16 cellular contexts compared by ENCODE assay signal in genomic region chr7:919924-920341, GRCh38. TPM values are rescaled to one million over a fixed set of nuclear protein-coding genes. Genes with fewer than 3 reads are reported as not detected.
DNase-seq lines count a peak whose midpoint lies in the region; ATAC-seq lines count a peak whose summit lies in the region.
"Had no signal": no experiment of that assay in that cellular context is flagged by ENCODE, and none has a peak within 500 bp of the region (broad histone marks: within the 10 kb centered on the region; RNA-seq: fewer than 3 reads in every experiment).

No MANE protein-coding gene starts in this region.

- H3K4me1 Mint-ChIP-seq in activated CD4-positive, alpha-beta T cell treated with anti-CD3 and anti-CD28 coated beads, Interleukin-2, amount 10 ng/mL, durations not matched to agents 24 days and 14 days: peaks cover 28% of the 10 kb centered on the region
- peaks cover 62% of the 10 kb centered on the region for H3K4me1 Mint-ChIP-seq in stimulated activated effector memory CD8-positive, alpha-beta T cell treated with anti-CD3 and anti-CD28 coated beads, Interleukin-12 subunit alpha, Interleukin-12 subunit beta, amount 100 ng/mL, for 72 hours
- H3K4me1 Mint-ChIP-seq: GM23338 had no signal

- DNase-seq in activated CD4-positive, alpha-beta T cell treated with anti-CD3 and anti-CD28 coated beads, Interleukin-2, amount 10 ng/mL, durations not matched to agents 24 days and 14 days: peak; percentile 48
- no peak for DNase-seq in activated CD4-positive, alpha-beta T cell treated with anti-CD3 and anti-CD28 coated beads, Interleukin-2, amount 50 U/mL, for 1 hour
- peak; percentile 7 for DNase-seq in activated naive CD4-positive, alpha-beta T cell treated with anti-CD3 and anti-CD28 coated beads, Interleukin-2, amount 50 U/mL, for 16 hours
- peak; percentile 44 for DNase-seq in left lobe of liver (ENCODE audit: low spot score)
- no peak for DNase-seq in stimulated activated effector memory CD8-positive, alpha-beta T cell treated with anti-CD3 and anti-CD28 coated beads, Interleukin-12 subunit alpha, Interleukin-12 subunit beta, amount 100 ng/mL, for 72 hours (ENCODE audit: low spot score in 2 of 2)
- DNase-seq in NOMO-1 treated with DMSO at 0.1 percent for 48 hours (lab: John Stamatoyannopoulos, UW; ENCODE audit: unreplicated experiment): no peak
- DNase-seq: COR-L47, foreskin melanocyte, NCI-H1105 treated with DMSO at 0.1 percent for 48 hours, NCI-H446 treated with DMSO at 0.1 percent for 48 hours had no signal

- H3K36me3 Mint-ChIP-seq in activated CD4-positive, alpha-beta T cell treated with anti-CD3 and anti-CD28 coated beads, Interleukin-2, amount 10 ng/mL, durations not matched to agents 24 days and 14 days (ENCODE audit: low read depth): peaks cover 17% of the 10 kb centered on the region
- peaks cover 39% of the 10 kb centered on the region for H3K36me3 Mint-ChIP-seq in stimulated activated effector memory CD8-positive, alpha-beta T cell treated with anti-CD3 and anti-CD28 coated beads, Interleukin-12 subunit alpha, Interleukin-12 subunit beta, amount 100 ng/mL, for 72 hours
- H3K36me3 Mint-ChIP-seq: IgD-negative memory B cell, T-cell had no signal

- ATAC-seq in left lobe of liver (no peak), HG02852 (IDR thresholded peaks at IDR 0.05; ENCODE audit: unreplicated experiment) (no peak), HG03039 (IDR thresholded peaks at IDR 0.05; ENCODE audit: unreplicated experiment) (no peak)
- ATAC-seq in stimulated activated effector memory CD8-positive, alpha-beta T cell treated with anti-CD3 and anti-CD28 coated beads, Interleukin-12 subunit alpha, Interleukin-12 subunit beta, amount 100 ng/mL, for 72 hours: no peak
- ATAC-seq: GM23338, T-cell had no signal

- no peak overlapping the region for H3K27ac Mint-ChIP-seq in activated CD4-positive, alpha-beta T cell treated with anti-CD3 and anti-CD28 coated beads, Interleukin-2, amount 10 ng/mL, durations not matched to agents 24 days and 14 days
- H3K27ac Mint-ChIP-seq in stimulated activated effector memory CD8-positive, alpha-beta T cell treated with anti-CD3 and anti-CD28 coated beads, Interleukin-12 subunit alpha, Interleukin-12 subunit beta, amount 100 ng/mL, for 72 hours: peak overlapping the region; percentile 84
- H3K27ac Mint-ChIP-seq: GM23338, IgD-negative memory B cell had no signal

- H3K9me3 Mint-ChIP-seq in activated CD4-positive, alpha-beta T cell treated with anti-CD3 and anti-CD28 coated beads, Interleukin-2, amount 10 ng/mL, durations not matched to agents 24 days and 14 days: no peaks in the 10 kb centered on the region
- H3K9me3 Mint-ChIP-seq in stimulated activated effector memory CD8-positive, alpha-beta T cell treated with anti-CD3 and anti-CD28 coated beads, Interleukin-12 subunit alpha, Interleukin-12 subunit beta, amount 100 ng/mL, for 72 hours: no peaks in the 10 kb centered on the region
- H3K9me3 Mint-ChIP-seq: GM23338; IgD-negative memory B cell; stimulated activated naive CD8-positive, alpha-beta T cell treated with anti-CD3 and anti-CD28 coated beads, Interleukin-15, Interleukin-2, amounts not matched to agents 100 ng/mL and 50 ng/mL, for 24 hours; T-cell had no signal

- no peak overlapping the region for H3K4me3 Mint-ChIP-seq in activated CD4-positive, alpha-beta T cell treated with anti-CD3 and anti-CD28 coated beads, Interleukin-2, amount 10 ng/mL, durations not matched to agents 24 days and 14 days
- no peak overlapping the region for H3K4me3 Mint-ChIP-seq in stimulated activated effector memory CD8-positive, alpha-beta T cell treated with anti-CD3 and anti-CD28 coated beads, Interleukin-12 subunit alpha, Interleukin-12 subunit beta, amount 100 ng/mL, for 72 hours
- H3K4me3 Mint-ChIP-seq: GM23338; stimulated activated naive CD8-positive, alpha-beta T cell treated with anti-CD3 and anti-CD28 coated beads, Interleukin-15, Interleukin-2, amounts not matched to agents 100 ng/mL and 50 ng/mL, for 24 hours had no signal

- no peaks in the 10 kb centered on the region for H3K27me3 Mint-ChIP-seq in activated CD4-positive, alpha-beta T cell treated with anti-CD3 and anti-CD28 coated beads, Interleukin-2, amount 10 ng/mL, durations not matched to agents 24 days and 14 days
- H3K27me3 Mint-ChIP-seq: stimulated activated naive CD8-positive, alpha-beta T cell treated with anti-CD3 and anti-CD28 coated beads, Interleukin-15, Interleukin-2, amounts not matched to agents 100 ng/mL and 50 ng/mL, for 24 hours; T-cell had no signal

- intact Hi-C loops in activated CD4-positive, alpha-beta T cell treated with anti-CD3 and anti-CD28 coated beads, Interleukin-2, amount 10 ng/mL, durations not matched to agents 24 days and 14 days (cut with micrococcal nuclease): loop anchor here (5.0 kb wide), 4 partner anchors 37 to 318 kb away; partner anchors contain the start of genes GPR146 and SUN1

RNA-seq across cellular contexts. Expression of gene ADAP1, which starts 34.5 kb away (rescaled TPM):
- total RNA-seq in activated CD4-positive, alpha-beta T cell treated with anti-CD3 and anti-CD28 coated beads, Interleukin-2, amount 10 ng/mL, durations not matched to agents 24 days and 14 days: 65.9 and 70.2 TPM in 2 replicates
- total RNA-seq in left lobe of liver: 2.8 TPM

RNA-seq across cellular contexts. Expression of gene GET4, which starts 43.6 kb away (rescaled TPM):
- total RNA-seq in activated CD4-positive, alpha-beta T cell treated with anti-CD3 and anti-CD28 coated beads, Interleukin-2, amount 10 ng/mL, durations not matched to agents 24 days and 14 days: 35.8 and 41.0 TPM in 2 replicates
- 38.2 TPM for total RNA-seq in left lobe of liver

RNA-seq across cellular contexts. Expression of gene COX19, which starts 55.4 kb away (rescaled TPM):
- 15.3 and 22.4 TPM in 2 replicates for total RNA-seq in activated CD4-positive, alpha-beta T cell treated with anti-CD3 and anti-CD28 coated beads, Interleukin-2, amount 10 ng/mL, durations not matched to agents 24 days and 14 days
- total RNA-seq in left lobe of liver: 5.2 TPM

Comparison
In these comparisons a context has a peak if more than half of its experiments do, and no peak if none do; other contexts are left out.
1. DNase-seq: peak in activated CD4-positive, alpha-beta T cell treated with anti-CD3 and anti-CD28 coated beads, Interleukin-2, amount 10 ng/mL, durations not matched to agents 24 days and 14 days (single experiment), activated naive CD4-positive, alpha-beta T cell treated with anti-CD3 and anti-CD28 coated beads, Interleukin-2, amount 50 U/mL, for 16 hours (single experiment) and left lobe of liver (single experiment); none in activated CD4-positive, alpha-beta T cell treated with anti-CD3 and anti-CD28 coated beads, Interleukin-2, amount 50 U/mL, for 1 hour (single experiment), stimulated activated effector memory CD8-positive, alpha-beta T cell treated with anti-CD3 and anti-CD28 coated beads, Interleukin-12 subunit alpha, Interleukin-12 subunit beta, amount 100 ng/mL, for 72 hours (0 of 2) and NOMO-1 treated with DMSO at 0.1 percent for 48 hours (single experiment).
2. RNA of gene ADAP1, which starts 34.5 kb away (total RNA-seq): 65.9 to 70.2 TPM in activated CD4-positive, alpha-beta T cell treated with anti-CD3 and anti-CD28 coated beads, Interleukin-2, amount 10 ng/mL, durations not matched to agents 24 days and 14 days; 2.8 TPM in left lobe of liver (single experiment); every median in the first group is over 10 times any median in the second.